ENCODE assay signal across 16 cellular contexts in genomic region chr15:47301481-47301880, GRCh38.
A peak's percentile ranks its signal among the peaks of the same experiment; 100 is the strongest.
DNase-seq lines count a peak whose midpoint lies in the region; ATAC-seq and TF ChIP-seq lines count a peak whose summit lies in the region.
"Had no signal": no experiment of that assay in that cellular context is flagged by ENCODE, and none has a peak within 500 bp of the region (broad histone marks: within the 10 kb centered on the region; RNA-seq: fewer than 3 reads in every experiment).

No MANE protein-coding gene starts in this region.

- intact Hi-C loops in activated CD4-positive, alpha-beta memory T cell treated with anti-CD3 and anti-CD28 coated beads for 36 hours (cut with micrococcal nuclease): no loop called here

- H3K27me3 Mint-ChIP-seq in activated CD4-positive, alpha-beta memory T cell treated with anti-CD3 and anti-CD28 coated beads for 36 hours: no peaks in the 10 kb centered on the region
- H3K27me3 Mint-ChIP-seq: B cell had no signal

- H3K4me3 ChIP-seq in GM12865 (ENCODE audit: low read depth, low read length): no peak overlapping the region

- peak; percentile 10 for DNase-seq in GM12865 (ENCODE audit: low read depth)
- peak; percentile 80 for DNase-seq in NCI-H1105 treated with DMSO at 0.1 percent for 48 hours (lab: John Stamatoyannopoulos, UW)
- peak; percentile 76 to 92 for DNase-seq in NCI-H524 (lab: John Stamatoyannopoulos, UW)
- DNase-seq in medulla oblongata (ENCODE audit: extremely low spot score): peak; percentile 18
- no peak for DNase-seq in GM10248 (ENCODE audit: extremely low spot score)
- no peak for DNase-seq in stimulated activated naive CD8-positive, alpha-beta T cell treated with anti-CD3 and anti-CD28 coated beads, Interleukin-15, Interleukin-2, amounts not matched to agents 100 U/mL and 50 U/mL, for 24 hours
- DNase-seq in activated CD4-positive, alpha-beta memory T cell treated with anti-CD3 and anti-CD28 coated beads for 36 hours: no peak
- DNase-seq: activated CD4-positive, alpha-beta T cell treated with anti-CD3 and anti-CD28 coated beads for 1 hour; activated CD8-positive, alpha-beta memory T cell treated with anti-CD3 and anti-CD28 coated beads, Interleukin-2, amount 50 U/mL, for 48 hours; activated naive CD4-positive, alpha-beta T cell treated with anti-CD3 and anti-CD28 coated beads, Interleukin-2, amount 50 U/mL, for 16 hours; brain microvascular endothelial cell; hippocampal formation; SIG-M5 had no signal

- TF ChIP-seq CTCF in GM12865 (IDR thresholded peaks at IDR 0.05; ENCODE audit: insufficient read depth, low read depth, low read length, missing control alignments) (no peak), GM10248 (IDR thresholded peaks at IDR 0.05; ENCODE audit: control extremely low read depth, extremely low read depth, low read depth, missing control alignments) (no peak)

- H3K4me3 Mint-ChIP-seq in activated CD4-positive, alpha-beta memory T cell treated with anti-CD3 and anti-CD28 coated beads for 36 hours: no peak overlapping the region
- H3K4me3 Mint-ChIP-seq: B cell; T-helper 2 cell treated with Interferon-gamma antibody and Interleukin-4, amounts not matched to agents 5 μg/mL and 100 μg/mL, for 36 hours had no signal

- POLR2A ChIA-PET in GM10248 (lab: Yijun Ruan, JAX): no interaction called here
- POLR2A ChIA-PET in activated CD4-positive, alpha-beta memory T cell treated with anti-CD3 and anti-CD28 coated beads for 36 hours (lab: Charles Lee): no interaction called here

- no peak overlapping the region for H3K27ac Mint-ChIP-seq in activated CD4-positive, alpha-beta memory T cell treated with anti-CD3 and anti-CD28 coated beads for 36 hours
- H3K27ac Mint-ChIP-seq: B cell; T-helper 2 cell treated with Interferon-gamma antibody and Interleukin-4, amounts not matched to agents 5 μg/mL and 100 μg/mL, for 36 hours had no signal

- no peaks in the 10 kb centered on the region for H3K4me1 Mint-ChIP-seq in activated CD4-positive, alpha-beta memory T cell treated with anti-CD3 and anti-CD28 coated beads for 36 hours (ENCODE audit: low read depth)
- H3K4me1 Mint-ChIP-seq: B cell had no signal

- no peaks in the 10 kb centered on the region for H3K36me3 Mint-ChIP-seq in activated CD4-positive, alpha-beta memory T cell treated with anti-CD3 and anti-CD28 coated beads for 36 hours

- no peak for ATAC-seq in stimulated activated naive CD8-positive, alpha-beta T cell treated with anti-CD3 and anti-CD28 coated beads, Interleukin-15, Interleukin-2, amounts not matched to agents 100 U/mL and 50 U/mL, for 24 hours
- no peak for ATAC-seq in GM21367 (IDR thresholded peaks at IDR 0.05; ENCODE audit: unreplicated experiment)

- peaks cover 2% of the 10 kb centered on the region for H3K9me3 Mint-ChIP-seq in activated CD4-positive, alpha-beta memory T cell treated with anti-CD3 and anti-CD28 coated beads for 36 hours

- CTCF ChIA-PET in GM10248 (lab: Yijun Ruan, JAX): interaction anchor here (1.1 kb wide), 1 partner anchor 12 kb away, joined by 3 read pairs; no protein-coding TSS in a partner anchor
- CTCF ChIA-PET in activated CD4-positive, alpha-beta memory T cell treated with anti-CD3 and anti-CD28 coated beads for 36 hours (lab: Charles Lee): no interaction called here

Comparison
In these comparisons a context has a peak if more than half of its experiments do, and no peak if none do; other contexts are left out.
1. DNase-seq: peak in GM12865 (single experiment), NCI-H1105 treated with DMSO at 0.1 percent for 48 hours (single experiment), NCI-H524 (2 of 2) and medulla oblongata (single experiment); none in GM10248 (single experiment), stimulated activated naive CD8-positive, alpha-beta T cell treated with anti-CD3 and anti-CD28 coated beads, Interleukin-15, Interleukin-2, amounts not matched to agents 100 U/mL and 50 U/mL, for 24 hours (single experiment) and activated CD4-positive, alpha-beta memory T cell treated with anti-CD3 and anti-CD28 coated beads for 36 hours (single experiment).